29 cellular contexts compared by ENCODE assay signal in genomic region chr7:149759111-149759510, GRCh38. TPM values are rescaled to one million over a fixed set of nuclear protein-coding genes. Genes with fewer than 3 reads are reported as not detected.
"Had no signal": no experiment of that assay in that cellular context is flagged by ENCODE, and none has a peak within 500 bp of the region (broad histone marks: within the 10 kb centered on the region; RNA-seq: fewer than 3 reads in every experiment).

No MANE protein-coding gene starts in this region.

- H3K9me3 Mint-ChIP-seq: activated CD4-positive, alpha-beta memory T cell treated with anti-CD3 and anti-CD28 coated beads, Interleukin-2, amount 10 ng/mL, durations not matched to agents 7 days and 5 days; activated CD4-positive, alpha-beta T cell treated with anti-CD3 and anti-CD28 coated beads, Interleukin-2, amount 10 ng/mL, durations not matched to agents 7 days and 5 days; activated naive CD4-positive, alpha-beta T cell treated with anti-CD3 and anti-CD28 coated beads for 36 hours; activated naive CD4-positive, alpha-beta T cell treated with anti-CD3 and anti-CD28 coated beads, Interleukin-2, amount 50 U/mL, for 24 hours; activated naive CD8-positive, alpha-beta T cell treated with anti-CD3 and anti-CD28 coated beads, Interleukin-2, amount 10 ng/mL, durations not matched to agents 7 days and 5 days; activated T-cell treated with anti-CD3 and anti-CD28 coated beads, Interleukin-2, amount 50 U/mL, for 4 hours; activated T-helper 2 cell treated with anti-CD3 and anti-CD28 coated beads, Interferon-gamma antibody, Interleukin-2, Interleukin-4, amounts not matched to agents 10 μg/mL and 5 μg/mL and 100 μg/mL, durations not matched to agents 14 hours and 24 hours and 36 hours; dendritic cell treated with granulocyte-macrophage colony-stimulating factor and Interleukin-4, amounts not matched to agents 40 ng/mL and 50 ng/mL, for 4 days had no signal

- FAIRE-seq: frontal cortex had no signal

- H3K36me3 ChIP-seq: ascending aorta, breast epithelium, cardiac muscle cell had no signal

- H3K27ac ChIP-seq: ascending aorta, breast epithelium, cardiac muscle cell, coronary artery, dorsolateral prefrontal cortex had no signal

- DNase-seq: activated CD4-positive, alpha-beta memory T cell treated with anti-CD3 and anti-CD28 coated beads, Interleukin-2, amount 10 ng/mL, durations not matched to agents 7 days and 5 days; activated CD4-positive, alpha-beta T cell treated with anti-CD3 and anti-CD28 coated beads for 1 hour; activated CD4-positive, alpha-beta T cell treated with anti-CD3 and anti-CD28 coated beads for 4 hours; activated CD4-positive, alpha-beta T cell treated with anti-CD3 and anti-CD28 coated beads, Interleukin-2, amount 10 ng/mL, durations not matched to agents 7 days and 5 days; activated CD4-positive, alpha-beta T cell treated with anti-CD3 and anti-CD28 coated beads, Interleukin-2, amount 50 U/mL, for 4 hours; activated CD8-positive, alpha-beta memory T cell treated with anti-CD3 and anti-CD28 coated beads, Interleukin-2, amount 50 U/mL, for 48 hours; activated effector memory CD4-positive, alpha-beta T cell treated with anti-CD3 and anti-CD28 coated beads, Interleukin-2, amount 50 U/mL, for 16 hours; activated naive CD4-positive, alpha-beta T cell treated with anti-CD3 and anti-CD28 coated beads for 36 hours; activated naive CD8-positive, alpha-beta T cell treated with anti-CD3 and anti-CD28 coated beads, Interleukin-2, amount 10 ng/mL, durations not matched to agents 7 days and 5 days; activated T-cell treated with anti-CD3 and anti-CD28 coated beads for 4 hours; activated T-cell treated with anti-CD3 and anti-CD28 coated beads, Interleukin-2, amount 50 U/mL, for 4 hours; central memory CD4-positive, alpha-beta T cell; cerebellar nuclear complex; dorsolateral prefrontal cortex; effector memory CD4-positive, alpha-beta T cell; endodermal cell; foreskin fibroblast; head of caudate nucleus; T-helper 2 cell had no signal

- H3K27me3 ChIP-seq: ascending aorta, breast epithelium had no signal

- H3K27me3 Mint-ChIP-seq: activated CD4-positive, alpha-beta memory T cell treated with anti-CD3 and anti-CD28 coated beads, Interleukin-2, amount 10 ng/mL, durations not matched to agents 7 days and 5 days; activated CD4-positive, alpha-beta T cell treated with anti-CD3 and anti-CD28 coated beads, Interleukin-2, amount 10 ng/mL, durations not matched to agents 7 days and 5 days; activated naive CD4-positive, alpha-beta T cell treated with anti-CD3 and anti-CD28 coated beads, Interleukin-2, amount 50 U/mL, for 24 hours had no signal

- H3K9me3 ChIP-seq: ascending aorta, breast epithelium had no signal

- H3K36me3 Mint-ChIP-seq: activated naive CD4-positive, alpha-beta T cell treated with anti-CD3 and anti-CD28 coated beads, Interleukin-2, amount 50 U/mL, for 24 hours; activated naive CD8-positive, alpha-beta T cell treated with anti-CD3 and anti-CD28 coated beads, Interleukin-2, amount 10 ng/mL, durations not matched to agents 7 days and 5 days had no signal

- H3K4me3 Mint-ChIP-seq: activated CD4-positive, alpha-beta memory T cell treated with anti-CD3 and anti-CD28 coated beads, Interleukin-2, amount 10 ng/mL, durations not matched to agents 7 days and 5 days; activated CD4-positive, alpha-beta T cell treated with anti-CD3 and anti-CD28 coated beads, Interleukin-2, amount 10 ng/mL, durations not matched to agents 7 days and 5 days; activated naive CD4-positive, alpha-beta T cell treated with anti-CD3 and anti-CD28 coated beads for 36 hours; activated naive CD4-positive, alpha-beta T cell treated with anti-CD3 and anti-CD28 coated beads, Interleukin-2, amount 50 U/mL, for 24 hours; activated naive CD8-positive, alpha-beta T cell treated with anti-CD3 and anti-CD28 coated beads, Interleukin-2, amount 10 ng/mL, durations not matched to agents 7 days and 5 days; activated T-cell treated with anti-CD3 and anti-CD28 coated beads, Interleukin-2, amount 50 U/mL, for 4 hours; brain; dendritic cell treated with granulocyte-macrophage colony-stimulating factor and Interleukin-4, amounts not matched to agents 40 ng/mL and 50 ng/mL, for 4 days; endodermal cell had no signal

- H3K4me1 Mint-ChIP-seq: activated CD4-positive, alpha-beta memory T cell treated with anti-CD3 and anti-CD28 coated beads, Interleukin-2, amount 10 ng/mL, durations not matched to agents 7 days and 5 days; activated CD4-positive, alpha-beta T cell treated with anti-CD3 and anti-CD28 coated beads, Interleukin-2, amount 10 ng/mL, durations not matched to agents 7 days and 5 days; activated naive CD4-positive, alpha-beta T cell treated with anti-CD3 and anti-CD28 coated beads, Interleukin-2, amount 50 U/mL, for 24 hours; activated naive CD8-positive, alpha-beta T cell treated with anti-CD3 and anti-CD28 coated beads, Interleukin-2, amount 10 ng/mL, durations not matched to agents 7 days and 5 days; brain; endodermal cell had no signal

- H3K4me1 ChIP-seq: breast epithelium had no signal

- ATAC-seq: activated T-cell treated with anti-CD3 and anti-CD28 coated beads, Interleukin-2, amount 50 U/mL, for 4 hours had no signal

- H3K4me3 ChIP-seq: ascending aorta, breast epithelium, cardiac muscle cell, coronary artery, dorsolateral prefrontal cortex had no signal

- H3K27ac Mint-ChIP-seq: activated CD4-positive, alpha-beta memory T cell treated with anti-CD3 and anti-CD28 coated beads, Interleukin-2, amount 10 ng/mL, durations not matched to agents 7 days and 5 days; activated CD4-positive, alpha-beta T cell treated with anti-CD3 and anti-CD28 coated beads, Interleukin-2, amount 10 ng/mL, durations not matched to agents 7 days and 5 days; activated naive CD4-positive, alpha-beta T cell treated with anti-CD3 and anti-CD28 coated beads for 36 hours; activated naive CD4-positive, alpha-beta T cell treated with anti-CD3 and anti-CD28 coated beads, Interleukin-2, amount 50 U/mL, for 24 hours; activated naive CD8-positive, alpha-beta T cell treated with anti-CD3 and anti-CD28 coated beads, Interleukin-2, amount 10 ng/mL, durations not matched to agents 7 days and 5 days; activated T-helper 2 cell treated with anti-CD3 and anti-CD28 coated beads, Interferon-gamma antibody, Interleukin-2, Interleukin-4, amounts not matched to agents 10 μg/mL and 5 μg/mL and 100 μg/mL, durations not matched to agents 14 hours and 24 hours and 36 hours; brain; endodermal cell had no signal

RNA-seq across cellular contexts. Expression of gene ZNF467, which starts 14.3 kb away (rescaled TPM):
- total RNA-seq: activated T-helper 2 cell treated with anti-CD3 and anti-CD28 coated beads, Interferon-gamma antibody, Interleukin-2, Interleukin-4, amounts not matched to agents 10 μg/mL and 5 μg/mL and 100 μg/mL, durations not matched to agents 14 hours and 24 hours and 36 hours; T-helper 1 cell treated with Interleukin-12 subunit alpha and Interleukin-12 subunit beta and Interleukin-4 antibody, amounts not matched to agents 30 ng/mL and 1 ng/mL, for 36 hours had no signal
